ENCODE assay signal across 17 cellular contexts in genomic region chr1:145953861-145954260, GRCh38.
"Had no signal": no experiment of that assay in that cellular context is flagged by ENCODE, and none has a peak within 500 bp of the region (broad histone marks: within the 10 kb centered on the region; RNA-seq: fewer than 3 reads in every experiment).

No MANE protein-coding gene starts in this region.

- H3K4me3 ChIP-seq: lung, right atrium auricular region, transverse colon, vagina had no signal

- H3K36me3 ChIP-seq: right atrium auricular region, transverse colon, vagina had no signal

- ATAC-seq: activated CD8-positive, alpha-beta T cell treated with anti-CD3 and anti-CD28 coated beads, Interleukin-2, amount 10 ng/mL, durations not matched to agents 7 days and 5 days; stimulated activated naive CD8-positive, alpha-beta T cell treated with anti-CD3 and anti-CD28 coated beads, Interleukin-15, Interleukin-2, amounts not matched to agents 100 U/mL and 50 U/mL, for 24 hours had no signal

- H3K27ac ChIP-seq: coronary artery, right atrium auricular region, vagina had no signal

- H3K4me3 Mint-ChIP-seq: activated CD4-positive, alpha-beta T cell treated with anti-CD3 and anti-CD28 coated beads, Interleukin-2, amount 10 ng/mL, durations not matched to agents 24 days and 14 days; activated CD8-positive, alpha-beta T cell treated with anti-CD3 and anti-CD28 coated beads, Interleukin-2, amount 10 ng/mL, durations not matched to agents 7 days and 5 days; activated T-helper 1 cell treated with anti-CD3 and anti-CD28 coated beads, Interleukin-12 subunit alpha, Interleukin-12 subunit beta, Interleukin-2, Interleukin-4 antibody, amounts not matched to agents 30 ng/mL and 10 ng/mL and 1 ng/mL, durations not matched to agents 14 hours and 24 hours and 36 hours; T-helper 2 cell treated with Interferon-gamma antibody and Interleukin-4, amounts not matched to agents 5 μg/mL and 100 μg/mL, for 36 hours had no signal

- H3K9me3 ChIP-seq: right atrium auricular region, transverse colon, vagina had no signal

- H3K27ac Mint-ChIP-seq: activated CD4-positive, alpha-beta T cell treated with anti-CD3 and anti-CD28 coated beads, Interleukin-2, amount 10 ng/mL, durations not matched to agents 24 days and 14 days; activated CD8-positive, alpha-beta T cell treated with anti-CD3 and anti-CD28 coated beads, Interleukin-2, amount 10 ng/mL, durations not matched to agents 7 days and 5 days; activated T-helper 1 cell treated with anti-CD3 and anti-CD28 coated beads, Interleukin-12 subunit alpha, Interleukin-12 subunit beta, Interleukin-2, Interleukin-4 antibody, amounts not matched to agents 30 ng/mL and 10 ng/mL and 1 ng/mL, durations not matched to agents 14 hours and 24 hours and 36 hours; T-helper 2 cell treated with Interferon-gamma antibody and Interleukin-4, amounts not matched to agents 5 μg/mL and 100 μg/mL, for 36 hours had no signal

- H3K27me3 ChIP-seq: right atrium auricular region, vagina had no signal

- H3K27me3 Mint-ChIP-seq: activated CD4-positive, alpha-beta T cell treated with anti-CD3 and anti-CD28 coated beads, Interleukin-2, amount 10 ng/mL, durations not matched to agents 24 days and 14 days had no signal

- DNase-seq: activated CD4-positive, alpha-beta T cell treated with anti-CD3 and anti-CD28 coated beads, Interleukin-2, amount 10 ng/mL, durations not matched to agents 24 days and 14 days; activated CD4-positive, CD25-positive, alpha-beta regulatory T cell; activated CD8-positive, alpha-beta T cell treated with anti-CD3 and anti-CD28 coated beads, Interleukin-2, amount 10 ng/mL, durations not matched to agents 7 days and 5 days; activated naive CD4-positive, alpha-beta T cell treated with Interleukin-2 at 50 U/mL for 16 hours; caudate nucleus; midbrain; posterior cingulate gyrus; stimulated activated CD4-positive, alpha-beta T cell treated with anti-CD3 and anti-CD28 coated beads, Interleukin-4, amount 100 ng/mL, for 1 hour; stimulated activated naive CD8-positive, alpha-beta T cell treated with anti-CD3 and anti-CD28 coated beads, Interleukin-15, Interleukin-2, amounts not matched to agents 100 U/mL and 50 U/mL, for 24 hours; SW 1271; transverse colon had no signal

- H3K9me3 Mint-ChIP-seq: activated CD4-positive, alpha-beta T cell treated with anti-CD3 and anti-CD28 coated beads, Interleukin-2, amount 10 ng/mL, durations not matched to agents 24 days and 14 days; activated T-helper 1 cell treated with anti-CD3 and anti-CD28 coated beads, Interleukin-12 subunit alpha, Interleukin-12 subunit beta, Interleukin-2, Interleukin-4 antibody, amounts not matched to agents 30 ng/mL and 10 ng/mL and 1 ng/mL, durations not matched to agents 14 hours and 24 hours and 36 hours; T-helper 2 cell treated with Interferon-gamma antibody and Interleukin-4, amounts not matched to agents 5 μg/mL and 100 μg/mL, for 36 hours had no signal
